In the genomic region with DNA sequence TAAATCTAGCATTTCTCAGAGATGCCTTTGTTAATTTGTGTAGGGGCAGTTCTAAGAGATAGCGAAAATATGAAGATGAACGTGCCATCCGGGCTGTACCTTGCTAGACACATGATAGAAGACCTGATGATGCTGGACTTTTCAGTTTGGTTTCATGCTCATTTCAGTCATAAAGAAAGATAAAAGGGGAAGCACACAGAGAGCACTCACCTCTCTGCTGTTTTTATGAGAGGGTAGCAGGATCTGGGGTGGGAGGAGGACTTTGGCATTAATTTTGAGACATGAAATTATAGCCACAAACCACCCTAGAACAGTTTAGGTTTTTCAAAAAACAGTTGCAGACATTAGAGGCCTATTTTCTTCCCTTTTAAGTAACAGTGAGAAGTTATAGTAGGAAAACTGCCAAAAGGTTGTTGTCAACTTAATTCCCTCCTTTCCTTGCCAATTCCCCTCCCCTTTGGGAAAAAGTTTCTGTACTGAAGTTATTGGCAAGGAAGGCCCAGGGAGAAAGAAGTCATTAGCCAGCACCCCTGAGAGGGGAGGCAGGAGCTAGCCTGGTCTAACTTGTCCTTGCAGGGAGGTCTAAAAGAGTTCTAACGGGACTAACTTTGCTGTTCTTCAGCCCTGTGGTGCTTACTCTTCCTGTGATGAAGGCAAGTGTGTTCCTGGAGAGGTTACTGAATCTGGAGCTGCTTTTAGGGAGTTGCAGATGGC, we compare ENCODE assay signal across 8 cellular contexts. TPM values are rescaled to one million over a fixed set of nuclear protein-coding genes. Genes with fewer than 3 reads are reported as not detected.
DNase-seq lines count a peak whose midpoint lies in the region; ATAC-seq and TF ChIP-seq lines count a peak whose summit lies in the region.

No MANE protein-coding gene starts in this region.

- no peak for DNase-seq in activated T-cell treated with anti-CD3 and anti-CD28 coated beads, Interleukin-2, amount 50 U/mL, for 4 hours
- no peak for DNase-seq in activated T-cell treated with anti-CD3 and anti-CD28 coated beads, Interleukin-2, amount 50 U/mL, for 1 hour
- DNase-seq in WTC11 (ENCODE audit: low spot score) (no peak), memory B cell (ENCODE audit: low spot score in 2 of 2) (peak in 1 of 2 donors; percentile 25), NCI-H748 treated with DMSO at 0.1 percent for 48 hours (lab: John Stamatoyannopoulos, UW) (no peak), HCEC 1CT (no peak), RWPE1 (ENCODE audit: low spot score) (no peak)

- H3K27me3 Mint-ChIP-seq in activated T-cell treated with anti-CD3 and anti-CD28 coated beads, Interleukin-2, amount 50 U/mL, for 4 hours (ENCODE audit: low read depth) = no peaks in the 10 kb centered on the region
- H3K27me3 Mint-ChIP-seq in WTC11 (ENCODE audit: low read depth) (no peaks in the 10 kb centered on the region; the same call in 1 of the 2 replicates), memory B cell (no peaks in the 10 kb centered on the region)

- peak; percentile 10 to 41 for ATAC-seq in activated T-cell treated with anti-CD3 and anti-CD28 coated beads, Interleukin-2, amount 50 U/mL, for 4 hours
- ATAC-seq in HG02970 (IDR thresholded peaks at IDR 0.05; ENCODE audit: low FRiP score, unreplicated experiment) (peak; percentile 65), WTC11 (no peak), memory B cell (ENCODE audit: low read depth) (peak; percentile 44)

- no peak overlapping the region for H3K4me3 Mint-ChIP-seq in activated T-cell treated with anti-CD3 and anti-CD28 coated beads, Interleukin-2, amount 50 U/mL, for 4 hours
- H3K4me3 Mint-ChIP-seq in WTC11 (peak overlapping the region; percentile 10; the same call in 1 of the 2 replicates), memory B cell (peak overlapping the region; percentile 41)

- TF ChIP-seq CTCF in WTC11 (IDR thresholded peaks at IDR 0.05) = no peak
- TF ChIP-seq CTCF in RWPE1 (conservative IDR thresholded peaks at IDR 0.05; ENCODE audit: low read depth) = no peak

- H3K9me3 Mint-ChIP-seq in activated T-cell treated with anti-CD3 and anti-CD28 coated beads, Interleukin-2, amount 50 U/mL, for 4 hours = no peaks in the 10 kb centered on the region
- H3K9me3 Mint-ChIP-seq in WTC11 = no peaks in the 10 kb centered on the region
- H3K9me3 Mint-ChIP-seq in memory B cell = no peaks in the 10 kb centered on the region

- H3K27ac ChIP-seq in RWPE1 = no peak overlapping the region

- CTCF ChIA-PET in WTC11 (lab: Charles Lee) = interaction anchor here (1.2 kb wide), 1 partner anchor 25 kb away, joined by 3 read pairs; no protein-coding TSS in a partner anchor
- CTCF ChIA-PET in RWPE1 (lab: Yijun Ruan, JAX) = interaction anchor here (0.6 to 1.5 kb wide), 3 partner anchors 29 to 160 kb away, joined by 3 to 6 read pairs (median 4); no protein-coding TSS in a partner anchor

- H3K27ac Mint-ChIP-seq in WTC11 = peak overlapping the region; percentile 57
- peak overlapping the region; percentile 72 for H3K27ac Mint-ChIP-seq in memory B cell

- H3K36me3 Mint-ChIP-seq in activated T-cell treated with anti-CD3 and anti-CD28 coated beads, Interleukin-2, amount 50 U/mL, for 4 hours (ENCODE audit: insufficient read depth) = no peaks in the 10 kb centered on the region
- H3K36me3 Mint-ChIP-seq in WTC11 (0 out of 2 replicates have a peak, but pooled peaks cover 2% of the 10 kb centered on the region), memory B cell (no peaks in the 10 kb centered on the region)

- peaks cover 27% of the 10 kb centered on the region for H3K4me1 Mint-ChIP-seq in activated T-cell treated with anti-CD3 and anti-CD28 coated beads, Interleukin-2, amount 50 U/mL, for 4 hours (ENCODE audit: low read depth)
- H3K4me1 Mint-ChIP-seq in WTC11 = peaks cover 59% of the 10 kb centered on the region
- peaks cover 13% of the 10 kb centered on the region for H3K4me1 Mint-ChIP-seq in memory B cell

- POLR2A ChIA-PET in WTC11 (lab: Charles Lee) (interaction anchor here (0.6 kb wide), 1 partner anchor 366 kb away, joined by 6 read pairs; no protein-coding TSS in a partner anchor), RWPE1 (lab: Yijun Ruan, JAX; ENCODE audit: low non-redundant PET) (no interaction called here)

TF ChIP-seq in WTC11, 78 proteins besides CTCF, POLR2A, EP300 and RAD21:
- no peak for TF ChIP-seq HMGA2 (CRISPR knock-in tag; IDR thresholded peaks at IDR 0.05)
- no peak for TF ChIP-seq CBFB (CRISPR knock-in tag; IDR thresholded peaks at IDR 0.05; ENCODE audit: low read depth)
- TF ChIP-seq, protein P1, sequence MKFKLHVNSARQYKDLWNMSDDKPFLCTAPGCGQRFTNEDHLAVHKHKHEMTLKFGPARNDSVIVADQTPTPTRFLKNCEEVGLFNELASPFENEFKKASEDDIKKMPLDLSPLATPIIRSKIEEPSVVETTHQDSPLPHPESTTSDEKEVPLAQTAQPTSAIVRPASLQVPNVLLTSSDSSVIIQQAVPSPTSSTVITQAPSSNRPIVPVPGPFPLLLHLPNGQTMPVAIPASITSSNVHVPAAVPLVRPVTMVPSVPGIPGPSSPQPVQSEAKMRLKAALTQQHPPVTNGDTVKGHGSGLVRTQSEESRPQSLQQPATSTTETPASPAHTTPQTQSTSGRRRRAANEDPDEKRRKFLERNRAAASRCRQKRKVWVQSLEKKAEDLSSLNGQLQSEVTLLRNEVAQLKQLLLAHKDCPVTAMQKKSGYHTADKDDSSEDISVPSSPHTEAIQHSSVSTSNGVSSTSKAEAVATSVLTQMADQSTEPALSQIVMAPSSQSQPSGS (CRISPR knock-in tag; IDR thresholded peaks at IDR 0.05; ENCODE audit: borderline replicate concordance, low read depth) = no peak
- TF ChIP-seq FOXK1 (CRISPR knock-in tag; IDR thresholded peaks at IDR 0.05) = no peak
- no peak for TF ChIP-seq SP1 (CRISPR knock-in tag; conservative IDR thresholded peaks at IDR 0.05)
- TF ChIP-seq, protein P2, sequence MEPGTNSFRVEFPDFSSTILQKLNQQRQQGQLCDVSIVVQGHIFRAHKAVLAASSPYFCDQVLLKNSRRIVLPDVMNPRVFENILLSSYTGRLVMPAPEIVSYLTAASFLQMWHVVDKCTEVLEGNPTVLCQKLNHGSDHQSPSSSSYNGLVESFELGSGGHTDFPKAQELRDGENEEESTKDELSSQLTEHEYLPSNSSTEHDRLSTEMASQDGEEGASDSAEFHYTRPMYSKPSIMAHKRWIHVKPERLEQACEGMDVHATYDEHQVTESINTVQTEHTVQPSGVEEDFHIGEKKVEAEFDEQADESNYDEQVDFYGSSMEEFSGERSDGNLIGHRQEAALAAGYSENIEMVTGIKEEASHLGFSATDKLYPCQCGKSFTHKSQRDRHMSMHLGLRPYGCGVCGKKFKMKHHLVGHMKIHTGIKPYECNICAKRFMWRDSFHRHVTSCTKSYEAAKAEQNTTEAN (CRISPR knock-in tag; IDR thresholded peaks at IDR 0.05) = no peak
- TF ChIP-seq, protein P3, sequence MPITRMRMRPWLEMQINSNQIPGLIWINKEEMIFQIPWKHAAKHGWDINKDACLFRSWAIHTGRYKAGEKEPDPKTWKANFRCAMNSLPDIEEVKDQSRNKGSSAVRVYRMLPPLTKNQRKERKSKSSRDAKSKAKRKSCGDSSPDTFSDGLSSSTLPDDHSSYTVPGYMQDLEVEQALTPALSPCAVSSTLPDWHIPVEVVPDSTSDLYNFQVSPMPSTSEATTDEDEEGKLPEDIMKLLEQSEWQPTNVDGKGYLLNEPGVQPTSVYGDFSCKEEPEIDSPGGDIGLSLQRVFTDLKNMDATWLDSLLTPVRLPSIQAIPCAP (CRISPR knock-in tag; IDR thresholded peaks at IDR 0.05) = no peak
- TF ChIP-seq SMAD3 (CRISPR knock-in tag; IDR thresholded peaks at IDR 0.05; ENCODE audit: borderline replicate concordance) = no peak
- TF ChIP-seq ETV6 (CRISPR knock-in tag; IDR thresholded peaks at IDR 0.05) = no peak
- TF ChIP-seq RORB (CRISPR knock-in tag; IDR thresholded peaks at IDR 0.05) = no peak

RNA-seq across cellular contexts. Expression of a gene that starts 2.7 kb away (rescaled TPM):
- total RNA-seq in activated T-cell treated with anti-CD3 and anti-CD28 coated beads, Interleukin-2, amount 50 U/mL, for 4 hours = 10 to 100 TPM in 1 of 3 donors, 1 to 10 TPM in 2; 7.7 to 10.5 (median 10.0) TPM
- total RNA-seq in WTC11 (2021) = 9.0 to 12.4 TPM (median 10.3 TPM) in 3 replicates
